Comparison of ENCODE assay signal across 9 cellular contexts in genomic region chr4:82721819-82722423, GRCh38.
A peak's percentile ranks its signal among the peaks of the same experiment; 100 is the strongest.
DNase-seq lines count a peak whose midpoint lies in the region; ATAC-seq, FAIRE-seq and TF ChIP-seq lines count a peak whose summit lies in the region.
"Had no signal": no experiment of that assay in that cellular context is flagged by ENCODE, and none has a peak within 500 bp of the region (broad histone marks: within the 10 kb centered on the region; RNA-seq: fewer than 3 reads in every experiment).

No MANE protein-coding gene starts in this region.

- H2AFZ ChIP-seq in DND-41 (ENCODE audit: low read depth, low read length) = no peak overlapping the region

- no peaks in the 10 kb centered on the region for H3K9me3 Mint-ChIP-seq in activated naive CD8-positive, alpha-beta T cell treated with anti-CD3 and anti-CD28 coated beads, Interleukin-2, amount 50 U/mL, for 24 hours

- no peak overlapping the region for H3K27ac Mint-ChIP-seq in activated naive CD8-positive, alpha-beta T cell treated with anti-CD3 and anti-CD28 coated beads, Interleukin-2, amount 50 U/mL, for 24 hours

- peaks cover 16% of the 10 kb centered on the region for H3K79me2 ChIP-seq in DND-41 (ENCODE audit: insufficient read depth, low read length)

- no peak overlapping the region for H3K4me3 ChIP-seq in DND-41 (ENCODE audit: low read depth in 1 of 2, low read length in 2 of 2)
- H3K4me3 ChIP-seq in kidney (ENCODE audit: low read length in 2 of 2) = no peak overlapping the region
- H3K4me3 ChIP-seq: upper lobe of left lung had no signal

- ATAC-seq in DND-41 (ENCODE audit: insufficient read depth, low read depth) (peak; percentile 94), GM19351 (IDR thresholded peaks at IDR 0.05; ENCODE audit: unreplicated experiment) (peak; percentile 83), GM21423 (IDR thresholded peaks at IDR 0.05; ENCODE audit: unreplicated experiment) (no peak)
- peak; percentile 83 for ATAC-seq in activated naive CD8-positive, alpha-beta T cell treated with anti-CD3 and anti-CD28 coated beads, Interleukin-2, amount 50 U/mL, for 24 hours

- no peak for FAIRE-seq in kidney (lab: Jason Lieb, UNC)

- H3K36me3 ChIP-seq in DND-41 (ENCODE audit: insufficient read depth, low read length) (no peaks in the 10 kb centered on the region), kidney (ENCODE audit: control insufficient read depth in 1 of 2, insufficient read depth in 2 of 2, low read length in 2 of 2) (no peaks in the 10 kb centered on the region)
- H3K36me3 ChIP-seq: upper lobe of left lung had no signal

- H3K4me2 ChIP-seq in DND-41 (ENCODE audit: insufficient read depth, low read length) = no peak overlapping the region

- no peak overlapping the region for H3K4me3 Mint-ChIP-seq in activated naive CD8-positive, alpha-beta T cell treated with anti-CD3 and anti-CD28 coated beads, Interleukin-2, amount 50 U/mL, for 24 hours

- DNase-seq in DND-41 = peak; percentile 56
- peak; percentile 19 for DNase-seq in NCI-H1436 treated with DMSO at 0.1 percent for 48 hours (lab: John Stamatoyannopoulos, UW)
- DNase-seq in activated naive CD8-positive, alpha-beta T cell treated with anti-CD3 and anti-CD28 coated beads, Interleukin-2, amount 50 U/mL, for 24 hours = peak; percentile 24
- DNase-seq in kidney = no peak
- DNase-seq in middle frontal gyrus (ENCODE audit: extremely low spot score, low spot score) = no peak
- DNase-seq in activated CD4-positive, CD25-positive, alpha-beta regulatory T cell treated with anti-CD3 and anti-CD28 coated beads, Interleukin-2, amount 50 U/mL, for 72 hours = no peak
- DNase-seq: upper lobe of left lung had no signal

- no peaks in the 10 kb centered on the region for H3K4me1 ChIP-seq in DND-41 (ENCODE audit: insufficient read depth, low read length)
- no peaks in the 10 kb centered on the region for H3K4me1 ChIP-seq in kidney (ENCODE audit: control insufficient read depth in 1 of 2, insufficient read depth in 1 of 2, low read depth in 1 of 2, low read length in 2 of 2)

- H3K9me3 ChIP-seq in DND-41 (ENCODE audit: insufficient read depth, low read length, severe bottlenecking) = no peaks in the 10 kb centered on the region
- no peaks in the 10 kb centered on the region for H3K9me3 ChIP-seq in kidney (ENCODE audit: control insufficient read depth in 1 of 2, low read length in 2 of 2)
- H3K9me3 ChIP-seq: upper lobe of left lung had no signal

- H4K20me1 ChIP-seq in DND-41 (ENCODE audit: insufficient read depth, low read length) = no peaks in the 10 kb centered on the region; the same call in 1 of the 2 replicates

- TF ChIP-seq CTCF in DND-41 (IDR thresholded peaks at IDR 0.05; ENCODE audit: borderline replicate concordance, extremely low read depth, low read length, poor library complexity, severe bottlenecking) (peak; percentile 79), kidney (IDR thresholded peaks at IDR 0.05; ENCODE audit: borderline replicate concordance, extremely low read depth, insufficient read depth) (peak; percentile 35)

- no peak overlapping the region for H3K9ac ChIP-seq in DND-41 (ENCODE audit: low read depth, low read length)
- H3K9ac ChIP-seq in kidney (ENCODE audit: low read length in 2 of 2) = no peak overlapping the region

- H3K27me3 Mint-ChIP-seq in activated naive CD8-positive, alpha-beta T cell treated with anti-CD3 and anti-CD28 coated beads, Interleukin-2, amount 50 U/mL, for 24 hours = no peaks in the 10 kb centered on the region

- no peaks in the 10 kb centered on the region for H3K36me3 Mint-ChIP-seq in activated naive CD8-positive, alpha-beta T cell treated with anti-CD3 and anti-CD28 coated beads, Interleukin-2, amount 50 U/mL, for 24 hours (ENCODE audit: low read depth)

- no peaks in the 10 kb centered on the region for H3K27me3 ChIP-seq in DND-41 (ENCODE audit: insufficient read depth, low read length, poor library complexity)
- H3K27me3 ChIP-seq: upper lobe of left lung had no signal

- no peaks in the 10 kb centered on the region for H3K4me1 Mint-ChIP-seq in activated naive CD8-positive, alpha-beta T cell treated with anti-CD3 and anti-CD28 coated beads, Interleukin-2, amount 50 U/mL, for 24 hours

- H3K27ac ChIP-seq in DND-41 (ENCODE audit: low read length) = no peak overlapping the region
- no peak overlapping the region for H3K27ac ChIP-seq in kidney (ENCODE audit: low read depth in 2 of 2, low read length in 2 of 2)
- H3K27ac ChIP-seq: upper lobe of left lung had no signal

- intact Hi-C loops in kidney (cut with DNase I) = no loop called here

Comparison
In these comparisons a context has a peak if more than half of its experiments do, and no peak if none do; other contexts are left out.
1. DNase-seq: peak in DND-41 (single experiment), NCI-H1436 treated with DMSO at 0.1 percent for 48 hours (single experiment) and activated naive CD8-positive, alpha-beta T cell treated with anti-CD3 and anti-CD28 coated beads, Interleukin-2, amount 50 U/mL, for 24 hours (single experiment); none in kidney (single experiment), middle frontal gyrus (single experiment) and activated CD4-positive, CD25-positive, alpha-beta regulatory T cell treated with anti-CD3 and anti-CD28 coated beads, Interleukin-2, amount 50 U/mL, for 72 hours (single experiment).